In genomic region chr22:22130956-22131355, GRCh38 we compare ENCODE assay signal across 18 cellular contexts.
"Had no signal": no experiment of that assay in that cellular context is flagged by ENCODE, and none has a peak within 500 bp of the region (broad histone marks: within the 10 kb centered on the region; RNA-seq: fewer than 3 reads in every experiment).

No MANE protein-coding gene starts in this region.

- H3K27me3 ChIP-seq: hepatocyte had no signal

- H3K9me3 Mint-ChIP-seq: naive B cell; stimulated activated naive B cell treated with anti-CD40 and anti-IgM and Interleukin-4, amounts not matched to agents 10 μg/mL and 1 μg/mL and 100 μg/mL, for 72 hours; type B pancreatic cell had no signal

- H3K4me3 ChIP-seq: coronary artery, hepatocyte, spleen had no signal

- H3K9me3 ChIP-seq: spleen had no signal

- H3K36me3 ChIP-seq: spleen had no signal

- H3K4me2 ChIP-seq: hepatocyte had no signal

- H3K27ac Mint-ChIP-seq: endodermal cell; naive B cell; stimulated activated naive B cell treated with anti-CD40 and anti-IgM and Interleukin-4, amounts not matched to agents 10 μg/mL and 1 μg/mL and 100 μg/mL, for 72 hours; type B pancreatic cell had no signal

- H3K27me3 Mint-ChIP-seq: naive B cell; stimulated activated naive B cell treated with anti-CD40 and anti-IgM and Interleukin-4, amounts not matched to agents 10 μg/mL and 1 μg/mL and 100 μg/mL, for 72 hours had no signal

- H3K27ac ChIP-seq: coronary artery, hepatocyte, spleen had no signal

- H3K79me2 ChIP-seq: hepatocyte had no signal

- H3K4me3 Mint-ChIP-seq: endodermal cell; naive B cell; stimulated activated naive B cell treated with anti-CD40 and anti-IgM and Interleukin-4, amounts not matched to agents 10 μg/mL and 1 μg/mL and 100 μg/mL, for 72 hours; type B pancreatic cell had no signal

- H3K36me3 Mint-ChIP-seq: naive B cell; stimulated activated naive B cell treated with anti-CD40 and anti-IgM and Interleukin-4, amounts not matched to agents 10 μg/mL and 1 μg/mL and 100 μg/mL, for 72 hours; type B pancreatic cell had no signal

- DNase-seq: effector CD4-positive, alpha-beta T cell; endodermal cell; erythroblast; foreskin melanocyte; head of caudate nucleus; left colon; mesendoderm; naive B cell; posterior cingulate gyrus; spleen; stimulated activated CD4-positive, alpha-beta T cell treated with anti-CD3 and anti-CD28 coated beads, Interleukin-15, amount 100 ng/mL, for 24 hours; stimulated activated CD4-positive, alpha-beta T cell treated with anti-CD3 and anti-CD28 coated beads, Interleukin-1b, Interleukin-23, amount 100 ng/mL, for 48 hours; stimulated activated CD4-positive, alpha-beta T cell treated with anti-CD3 and anti-CD28 coated beads, Interleukin-4, amount 100 ng/mL, for 24 hours; stimulated activated naive B cell treated with anti-CD40 and anti-IgM and Interleukin-4, amounts not matched to agents 10 μg/mL and 1 μg/mL and 100 μg/mL, for 72 hours had no signal

- H3K4me1 Mint-ChIP-seq: endodermal cell had no signal

- H2AFZ ChIP-seq: hepatocyte had no signal

- H3K4me1 ChIP-seq: spleen had no signal

- ATAC-seq: left colon; sciatic nerve; stimulated activated naive B cell treated with anti-CD40 and anti-IgM and Interleukin-4, amounts not matched to agents 10 μg/mL and 1 μg/mL and 100 μg/mL, for 72 hours had no signal
